ENCODE assay signal across 7 cellular contexts in genomic region chr1:40709802-40710278, GRCh38. TPM values are rescaled to one million over a fixed set of nuclear protein-coding genes. Genes with fewer than 3 reads are reported as not detected.
A peak's percentile ranks its signal among the peaks of the same experiment; 100 is the strongest.
DNase-seq lines count a peak whose midpoint lies in the region; ATAC-seq and TF ChIP-seq lines count a peak whose summit lies in the region.

No MANE protein-coding gene starts in this region.

- H3K4me1 Mint-ChIP-seq in HFFc6 (ENCODE audit: low read depth) (peaks cover 60% of the 10 kb centered on the region), immature natural killer cell (peaks cover 60 to 61% of the 10 kb centered on the region in 2 donors)
- peaks cover 63% of the 10 kb centered on the region for H3K4me1 Mint-ChIP-seq in activated naive CD8-positive, alpha-beta T cell treated with anti-CD3 and anti-CD28 coated beads, Interleukin-2, amount 50 U/mL, for 24 hours
- H3K4me1 Mint-ChIP-seq in stimulated activated naive CD8-positive, alpha-beta T cell treated with anti-CD3 and anti-CD28 coated beads, Interleukin-15, amount 100 ng/mL, for 72 hours = peaks cover 56% of the 10 kb centered on the region

- H3K9me3 Mint-ChIP-seq in HFFc6 (no peaks in the 10 kb centered on the region), immature natural killer cell (no peaks in the 10 kb centered on the region)
- no peaks in the 10 kb centered on the region for H3K9me3 Mint-ChIP-seq in activated naive CD8-positive, alpha-beta T cell treated with anti-CD3 and anti-CD28 coated beads, Interleukin-2, amount 50 U/mL, for 24 hours
- H3K9me3 Mint-ChIP-seq in stimulated activated naive CD8-positive, alpha-beta T cell treated with anti-CD3 and anti-CD28 coated beads, Interleukin-15, amount 100 ng/mL, for 72 hours = no peaks in the 10 kb centered on the region

- H3K36me3 Mint-ChIP-seq in HFFc6 (ENCODE audit: low read depth) = peaks cover 9% of the 10 kb centered on the region
- H3K36me3 Mint-ChIP-seq in activated naive CD8-positive, alpha-beta T cell treated with anti-CD3 and anti-CD28 coated beads, Interleukin-2, amount 50 U/mL, for 24 hours (ENCODE audit: low read depth) = peaks cover 13% of the 10 kb centered on the region
- H3K36me3 Mint-ChIP-seq in immature natural killer cell = peaks cover 0 to 2% (median 0%) of the 10 kb centered on the region in 3 donors

- no peak for TF ChIP-seq CTCF in HFFc6 (IDR thresholded peaks at IDR 0.05)

- no peak for ATAC-seq in activated naive CD8-positive, alpha-beta T cell treated with anti-CD3 and anti-CD28 coated beads, Interleukin-2, amount 50 U/mL, for 24 hours
- no peak for ATAC-seq in stimulated activated naive CD8-positive, alpha-beta T cell treated with anti-CD3 and anti-CD28 coated beads, Interleukin-15, amount 100 ng/mL, for 72 hours

- DNase-seq in HFFc6 (no peak), immature natural killer cell (no peak), T-helper 9 cell (no peak), NCI-H2081 (lab: John Stamatoyannopoulos, UW) (no peak)
- DNase-seq in activated naive CD8-positive, alpha-beta T cell treated with anti-CD3 and anti-CD28 coated beads, Interleukin-2, amount 50 U/mL, for 24 hours = no peak
- no peak for DNase-seq in stimulated activated naive CD8-positive, alpha-beta T cell treated with anti-CD3 and anti-CD28 coated beads, Interleukin-15, amount 100 ng/mL, for 72 hours
- DNase-seq in stimulated activated CD4-positive, alpha-beta T cell treated with anti-CD3 and anti-CD28 coated beads, Interleukin-4, amount 100 ng/mL, for 24 hours = no peak

- H3K27me3 Mint-ChIP-seq in HFFc6 (ENCODE audit: insufficient read depth) = no peaks in the 10 kb centered on the region
- H3K27me3 Mint-ChIP-seq in activated naive CD8-positive, alpha-beta T cell treated with anti-CD3 and anti-CD28 coated beads, Interleukin-2, amount 50 U/mL, for 24 hours = no peaks in the 10 kb centered on the region
- peaks cover 0 to 3% (median 0%) of the 10 kb centered on the region in 3 donors for H3K27me3 Mint-ChIP-seq in immature natural killer cell (ENCODE audit: low read depth in 3 of 3)
- H3K27me3 Mint-ChIP-seq in stimulated activated naive CD8-positive, alpha-beta T cell treated with anti-CD3 and anti-CD28 coated beads, Interleukin-15, amount 100 ng/mL, for 72 hours = no peaks in the 10 kb centered on the region

- H3K4me3 Mint-ChIP-seq in HFFc6 (peak overlapping the region; percentile 95), immature natural killer cell (peak overlapping the region; percentile 88 to 100 (median 98))
- peak overlapping the region; percentile 83 for H3K4me3 Mint-ChIP-seq in activated naive CD8-positive, alpha-beta T cell treated with anti-CD3 and anti-CD28 coated beads, Interleukin-2, amount 50 U/mL, for 24 hours
- H3K4me3 Mint-ChIP-seq in stimulated activated naive CD8-positive, alpha-beta T cell treated with anti-CD3 and anti-CD28 coated beads, Interleukin-15, amount 100 ng/mL, for 72 hours = peak overlapping the region; percentile 92 to 99

- H3K27ac Mint-ChIP-seq in HFFc6 (peak overlapping the region; percentile 74), immature natural killer cell (peak overlapping the region; percentile 92 to 99 (median 97))
- peak overlapping the region; percentile 78 for H3K27ac Mint-ChIP-seq in activated naive CD8-positive, alpha-beta T cell treated with anti-CD3 and anti-CD28 coated beads, Interleukin-2, amount 50 U/mL, for 24 hours
- H3K27ac Mint-ChIP-seq in stimulated activated naive CD8-positive, alpha-beta T cell treated with anti-CD3 and anti-CD28 coated beads, Interleukin-15, amount 100 ng/mL, for 72 hours = no peak overlapping the region

RNA-seq across cellular contexts. Expression of gene NFYC, which starts 18.3 kb away (rescaled TPM):
- total RNA-seq in HFFc6 (2021; fragmentation: NEBNext Ultra II Directional; extraction: Animal tissue kit (Norgen Biotek cat#: 25700)) = 10 to 100 TPM; 31.0 to 48.1 (median 43.8) TPM
- polyA plus RNA-seq in immature natural killer cell = 10 to 100 TPM; 33.8 to 66.0 (median 53.4) TPM

RNA-seq across cellular contexts. Expression of gene RIMS3, which starts 44.4 kb away (rescaled TPM):
- total RNA-seq in HFFc6 (2021; fragmentation: NEBNext Ultra II Directional; extraction: Animal tissue kit (Norgen Biotek cat#: 25700)) = under 1 TPM in 3 of 6 experiments, not detected in 3; 0.05 to 0.14 (median 0.09) TPM
- polyA plus RNA-seq in immature natural killer cell = 1 to 10 TPM in 2 of 3 donors, under 1 TPM in 1; 0.31 to 1.7 (median 1.3) TPM

Comparison
In these comparisons a context has a peak if more than half of its experiments do, and no peak if none do; other contexts are left out.
1. H3K27ac Mint-ChIP-seq: peak in HFFc6 (single experiment), activated naive CD8-positive, alpha-beta T cell treated with anti-CD3 and anti-CD28 coated beads, Interleukin-2, amount 50 U/mL, for 24 hours (single experiment) and immature natural killer cell (6 of 6); none in stimulated activated naive CD8-positive, alpha-beta T cell treated with anti-CD3 and anti-CD28 coated beads, Interleukin-15, amount 100 ng/mL, for 72 hours (0 of 2).
2. Peak in every context shown above with its lines, with median percentiles within 50 percentile points of each other: H3K4me3 Mint-ChIP-seq.